ENCODE assay signal across 8 cellular contexts in the genomic region with DNA sequence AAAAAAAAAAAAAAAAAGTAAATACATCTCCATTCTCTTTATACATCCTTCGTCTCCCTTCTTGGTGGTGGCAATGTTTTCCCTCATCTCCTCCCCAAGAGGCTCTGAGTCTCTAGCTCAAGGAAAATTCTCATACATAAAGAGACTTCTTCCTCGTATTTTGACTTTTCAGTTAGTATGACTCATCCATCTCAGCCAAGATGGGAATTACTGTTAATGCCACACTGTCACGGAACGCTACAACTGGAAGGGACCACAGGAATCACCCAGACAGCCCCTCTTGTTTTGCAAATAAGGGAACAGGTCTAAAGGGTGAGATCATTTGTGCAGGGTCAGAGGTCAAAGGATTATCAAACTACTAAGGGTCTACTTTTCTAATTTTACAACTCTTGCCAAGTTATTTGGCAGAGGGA. TPM values are rescaled to one million over a fixed set of nuclear protein-coding genes. Genes with fewer than 3 reads are reported as not detected.
DNase-seq lines count a peak whose midpoint lies in the region; ATAC-seq lines count a peak whose summit lies in the region.

No MANE protein-coding gene starts in this region.

- H3K4me1 ChIP-seq in skeletal muscle satellite cell (ENCODE audit: control insufficient read depth, insufficient read depth, low read length): peaks cover 63% of the 10 kb centered on the region

- no peak for ATAC-seq in GM19395 (IDR thresholded peaks at IDR 0.05; ENCODE audit: unreplicated experiment)

- H3K4me3 ChIP-seq in H7 (ENCODE audit: insufficient read depth, low read depth, low read length) (no peak overlapping the region), skeletal muscle satellite cell (ENCODE audit: low read length) (no peak overlapping the region)

- H3K36me3 ChIP-seq in H7 (replicated peaks; ENCODE audit: control insufficient read depth, insufficient read depth, low read length): no peaks in the 10 kb centered on the region
- H3K36me3 ChIP-seq in skeletal muscle satellite cell (ENCODE audit: insufficient read depth, low read length): peaks cover 9% of the 10 kb centered on the region

- H3K27me3 ChIP-seq in H7 (ENCODE audit: control insufficient read depth, insufficient read depth, low read length) (no peaks in the 10 kb centered on the region), skeletal muscle satellite cell (ENCODE audit: control insufficient read depth, insufficient read depth, low read length) (no peaks in the 10 kb centered on the region)

- DNase-seq in H7: peak; percentile 30
- peak; percentile 93 for DNase-seq in RPMI7951 (ENCODE audit: low read depth)
- peak; percentile 88 for DNase-seq in fibroblast of peridontal ligament (ENCODE audit: extremely low read depth)
- DNase-seq in NCI-H82 treated with DMSO at 0.1 percent for 48 hours (lab: John Stamatoyannopoulos, UW; ENCODE audit: unreplicated experiment): no peak
- no peak for DNase-seq in SIG-M5 (lab: John Stamatoyannopoulos, UW)
- DNase-seq in stimulated activated naive CD4-positive, alpha-beta T cell treated with Interleukin-2 at 50 U/mL for 16 hours (lab: John Stamatoyannopoulos, UW): no peak

- H3K4me2 ChIP-seq in skeletal muscle satellite cell (ENCODE audit: low read length): peak overlapping the region; percentile 37

- peak overlapping the region; percentile 23 for H3K9ac ChIP-seq in skeletal muscle satellite cell (ENCODE audit: low read depth, low read length)

- H3K9me3 ChIP-seq in skeletal muscle satellite cell (replicated peaks; ENCODE audit: low read length): no peaks in the 10 kb centered on the region

RNA-seq across cellular contexts. Expression of a gene that starts 19.5 kb away (rescaled TPM):
- 19.2 and 23.6 TPM in 2 replicates for total RNA-seq in H7 (2014; rRNA removed; shearing (Covaris generic))
- 64.9 and 85.1 TPM in 2 replicates for total RNA-seq in RPMI7951 (2014; rRNA removed; shearing (Covaris generic))
- 40.4 and 47.1 TPM in 2 replicates for total RNA-seq in skeletal muscle satellite cell (2012; rRNA removed)

RNA-seq across cellular contexts. Expression of a gene that starts 32.4 kb away (rescaled TPM):
- 55.4 and 77.6 TPM in 2 replicates for total RNA-seq in H7 (2014; rRNA removed; shearing (Covaris generic))
- 47.2 and 54.2 TPM in 2 replicates for total RNA-seq in RPMI7951 (2014; rRNA removed; shearing (Covaris generic))
- 31.5 and 36.2 TPM in 2 replicates for total RNA-seq in skeletal muscle satellite cell (2012; rRNA removed)

Comparison
In these comparisons a context has a peak if more than half of its experiments do, and no peak if none do; other contexts are left out.
1. DNase-seq: peak in H7 (single experiment), RPMI7951 (single experiment) and fibroblast of peridontal ligament (single experiment); none in NCI-H82 treated with DMSO at 0.1 percent for 48 hours (single experiment), SIG-M5 (single experiment) and stimulated activated naive CD4-positive, alpha-beta T cell treated with Interleukin-2 at 50 U/mL for 16 hours (single experiment).